ENCODE assay signal across 17 cellular contexts in the genomic region with DNA sequence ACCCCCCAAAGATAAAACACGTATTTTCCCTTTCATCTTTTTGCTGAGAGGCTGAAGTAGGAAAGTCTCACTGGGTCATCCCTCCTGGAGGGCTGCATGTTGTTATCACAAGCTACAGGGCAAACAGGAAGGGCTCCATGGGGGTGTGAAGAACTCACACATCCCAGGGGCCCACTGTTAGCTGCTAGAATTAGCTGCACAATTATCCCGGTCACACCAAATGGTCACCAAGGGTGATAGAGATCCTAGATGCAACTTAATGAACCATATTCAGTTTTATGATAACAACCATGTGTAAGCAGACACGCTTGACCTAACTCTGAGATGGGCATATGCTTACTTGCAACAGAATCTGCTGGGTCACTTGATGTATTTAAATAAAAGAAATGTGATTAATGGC.
DNase-seq lines count a peak whose midpoint lies in the region; ATAC-seq, FAIRE-seq and TF ChIP-seq lines count a peak whose summit lies in the region.
"Had no signal": no experiment of that assay in that cellular context is flagged by ENCODE, and none has a peak within 500 bp of the region (broad histone marks: within the 10 kb centered on the region; RNA-seq: fewer than 3 reads in every experiment).

No MANE protein-coding gene starts in this region.

- H3K9me3 ChIP-seq in HUES64 (ENCODE audit: insufficient read depth, low read depth, low read length): no peaks in the 10 kb centered on the region
- H3K9me3 ChIP-seq in body of pancreas: no peaks in the 10 kb centered on the region
- no peaks in the 10 kb centered on the region for H3K9me3 ChIP-seq in pancreas
- H3K9me3 ChIP-seq: A549, Caco-2 had no signal

- WGBS in HUES64: 67% methylated on average over 3 of the region's 3 CpGs
- 42 to 58% methylated on average over 3 of the region's 3 CpGs for WGBS in body of pancreas, 2 donors
- whole genome bisulfite sequencing in pancreas, 2 donors: 49 to 59% methylated on average over 3 of the region's 3 CpGs

- intact Hi-C loops in body of pancreas (cut with DNase I): no loop called here
- intact Hi-C loops in pancreas (cut with DNase I): no loop called here

- TF ChIP-seq POLR2A in body of pancreas (IDR thresholded peaks at IDR 0.05): no peak

- H3K27ac ChIP-seq in HUES64 (ENCODE audit: low read depth, low read length) (peak overlapping the region; percentile 3; the same call in 1 of the 2 replicates), body of pancreas (no peak overlapping the region), pancreas (no peak overlapping the region)
- H3K27ac ChIP-seq: A549, C4-2B had no signal

- no peak overlapping the region for H3K4me3 ChIP-seq in HUES64 (ENCODE audit: low read length)
- no peak overlapping the region for H3K4me3 ChIP-seq in body of pancreas
- no peak overlapping the region for H3K4me3 ChIP-seq in pancreas
- H3K4me3 ChIP-seq: A549, GM12878 had no signal

- no peak for TF ChIP-seq CTCF in body of pancreas (IDR thresholded peaks at IDR 0.05)
- TF ChIP-seq CTCF in pancreas (IDR thresholded peaks at IDR 0.05): no peak

- H3K36me3 ChIP-seq in HUES64 (ENCODE audit: insufficient read depth, low read length) (no peaks in the 10 kb centered on the region), body of pancreas (replicated peaks in 1 of 2; ENCODE audit: insufficient read depth in 1 of 2, low read depth in 2 of 2) (no peaks in the 10 kb centered on the region), pancreas (no peaks in the 10 kb centered on the region)

- peak; percentile 97 for FAIRE-seq in islet of Langerhans (lab: Jason Lieb, UNC)
- FAIRE-seq in pancreas (lab: Jason Lieb, UNC): no peak
- FAIRE-seq: A549, GM12878, H1 had no signal

- no peaks in the 10 kb centered on the region for H3K27me3 ChIP-seq in HUES64 (ENCODE audit: insufficient read depth, low read length)
- no peaks in the 10 kb centered on the region for H3K27me3 ChIP-seq in body of pancreas
- no peaks in the 10 kb centered on the region for H3K27me3 ChIP-seq in pancreas

- ATAC-seq in body of pancreas (peak; percentile 52), pancreas (peak in 3 of 4 donors; percentile 26 to 85 (median 80)), SK-N-SH treated with all-trans-retinoic acid at 6 μM for 48 hours (no peak)
- ATAC-seq: A549, GM12878 had no signal

- peak in 2 of 4 donors; percentile 28 to 30 for DNase-seq in body of pancreas
- peak in 1 of 6 donors; percentile 12 for DNase-seq in pancreas
- no peak for DNase-seq in NCI-H524 treated with DMSO at 0.1 percent for 48 hours (lab: John Stamatoyannopoulos, UW)
- no peak for DNase-seq in globus pallidus (ENCODE audit: low spot score)
- DNase-seq: AML-193; Caco-2; CD4-positive, alpha-beta T cell; DMS79 treated with DMSO at 0.1 percent for 48 hours; GF-D8; H9 had no signal

- no peak overlapping the region for H3K9ac ChIP-seq in HUES64 (ENCODE audit: low read depth, low read length)

- H3K4me1 ChIP-seq in HUES64 (ENCODE audit: insufficient read depth, low read length) (no peaks in the 10 kb centered on the region), body of pancreas (no peaks in the 10 kb centered on the region), pancreas (no peaks in the 10 kb centered on the region)
- H3K4me1 ChIP-seq: A549, Caco-2 had no signal

TF ChIP-seq in SK-N-SH treated with all-trans-retinoic acid at 6 μM for 48 hours, 23 proteins besides CTCF, POLR2A, EP300 and RAD21:
- TF ChIP-seq OSR1 (CRISPR knock-in tag; IDR thresholded peaks at IDR 0.05): no peak
- no peak for TF ChIP-seq PPARA (CRISPR knock-in tag; IDR thresholded peaks at IDR 0.05; ENCODE audit: borderline replicate concordance)
- no peak for TF ChIP-seq ISL1 (CRISPR knock-in tag; IDR thresholded peaks at IDR 0.05)
- TF ChIP-seq, protein P1, sequence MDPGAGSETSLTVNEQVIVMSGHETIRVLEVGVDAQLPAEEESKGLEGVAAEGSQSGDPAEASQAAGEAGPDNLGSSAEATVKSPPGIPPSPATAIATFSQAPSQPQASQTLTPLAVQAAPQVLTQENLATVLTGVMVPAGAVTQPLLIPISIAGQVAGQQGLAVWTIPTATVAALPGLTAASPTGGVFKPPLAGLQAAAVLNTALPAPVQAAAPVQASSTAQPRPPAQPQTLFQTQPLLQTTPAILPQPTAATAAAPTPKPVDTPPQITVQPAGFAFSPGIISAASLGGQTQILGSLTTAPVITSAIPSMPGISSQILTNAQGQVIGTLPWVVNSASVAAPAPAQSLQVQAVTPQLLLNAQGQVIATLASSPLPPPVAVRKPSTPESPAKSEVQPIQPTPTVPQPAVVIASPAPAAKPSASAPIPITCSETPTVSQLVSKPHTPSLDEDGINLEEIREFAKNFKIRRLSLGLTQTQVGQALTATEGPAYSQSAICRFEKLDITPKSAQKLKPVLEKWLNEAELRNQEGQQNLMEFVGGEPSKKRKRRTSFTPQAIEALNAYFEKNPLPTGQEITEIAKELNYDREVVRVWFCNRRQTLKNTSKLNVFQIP (CRISPR knock-in tag; IDR thresholded peaks at IDR 0.05; ENCODE audit: borderline replicate concordance, low read depth): no peak
- TF ChIP-seq ZNF565 (CRISPR knock-in tag; conservative IDR thresholded peaks at IDR 0.05; ENCODE audit: low read depth): no peak
- TF ChIP-seq ZNF8 (CRISPR knock-in tag; IDR thresholded peaks at IDR 0.05): no peak
TF ChIP-seq in SK-N-SH treated with all-trans-retinoic acid at 6 μM for 48 hours: peak in this region for 0.
